In the genomic region with DNA sequence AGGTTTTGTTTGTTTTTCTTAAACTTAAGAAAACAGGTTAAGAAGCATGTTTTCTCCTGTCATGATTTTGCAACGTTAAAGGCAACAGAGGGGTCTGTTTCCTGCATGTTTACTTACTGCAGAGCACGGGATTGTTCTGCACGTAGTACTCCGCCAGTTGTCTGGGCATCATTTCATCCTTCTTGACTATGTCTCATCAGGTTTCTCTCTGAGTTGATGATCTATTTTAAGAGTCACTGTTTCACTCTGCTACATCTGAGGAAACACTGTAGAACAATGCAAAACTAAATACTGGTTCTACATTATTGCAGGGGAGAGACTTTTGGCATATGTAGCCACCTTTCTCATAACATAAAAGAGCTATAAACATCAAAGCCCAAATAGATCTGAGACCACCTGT, we compare ENCODE assay signal across 14 cellular contexts.
DNase-seq lines count a peak whose midpoint lies in the region; ATAC-seq and TF ChIP-seq lines count a peak whose summit lies in the region.
"Had no signal": no experiment of that assay in that cellular context is flagged by ENCODE, and none has a peak within 500 bp of the region (broad histone marks: within the 10 kb centered on the region; RNA-seq: fewer than 3 reads in every experiment).

No MANE protein-coding gene starts in this region.

- WGBS in spleen, 5 donors = 59 to 69% (median 64%) methylated on average over 4 of the region's 4 CpGs

- H3K4me1 Mint-ChIP-seq in activated CD8-positive, alpha-beta T cell treated with anti-CD3 and anti-CD28 coated beads for 36 hours (ENCODE audit: low read depth) = peaks cover 5% of the 10 kb centered on the region
- no peaks in the 10 kb centered on the region for H3K4me1 Mint-ChIP-seq in activated CD8-positive, alpha-beta T cell treated with anti-CD3 and anti-CD28 coated beads, Interleukin-2, amount 10 ng/mL, durations not matched to agents 7 days and 5 days (ENCODE audit: low read depth)
- H3K4me1 Mint-ChIP-seq: activated CD4-positive, alpha-beta memory T cell treated with anti-CD3 and anti-CD28 coated beads, Interleukin-2, amount 10 ng/mL, durations not matched to agents 7 days and 5 days had no signal

- peaks cover 0 to 14% (median 1%) of the 10 kb centered on the region in 6 donors for H3K4me1 ChIP-seq in spleen

- no peaks in the 10 kb centered on the region for H3K36me3 Mint-ChIP-seq in activated CD8-positive, alpha-beta T cell treated with anti-CD3 and anti-CD28 coated beads for 36 hours (ENCODE audit: low read depth)
- no peaks in the 10 kb centered on the region for H3K36me3 Mint-ChIP-seq in activated CD8-positive, alpha-beta T cell treated with anti-CD3 and anti-CD28 coated beads, Interleukin-2, amount 10 ng/mL, durations not matched to agents 7 days and 5 days (ENCODE audit: low read depth)

- intact Hi-C loops in activated CD8-positive, alpha-beta T cell treated with anti-CD3 and anti-CD28 coated beads for 36 hours (cut with micrococcal nuclease) = no loop called here
- intact Hi-C loops in spleen (cut with DNase I; ENCODE audit: low total_unique reads) = no loop called here

- no peak overlapping the region for H3K27ac Mint-ChIP-seq in activated CD8-positive, alpha-beta T cell treated with anti-CD3 and anti-CD28 coated beads for 36 hours
- H3K27ac Mint-ChIP-seq in activated CD8-positive, alpha-beta T cell treated with anti-CD3 and anti-CD28 coated beads, Interleukin-2, amount 10 ng/mL, durations not matched to agents 7 days and 5 days = no peak overlapping the region
- H3K27ac Mint-ChIP-seq: activated CD4-positive, alpha-beta memory T cell treated with anti-CD3 and anti-CD28 coated beads, Interleukin-2, amount 10 ng/mL, durations not matched to agents 7 days and 5 days had no signal

- no peaks in the 10 kb centered on the region for H3K36me3 ChIP-seq in spleen

- H3K4me3 ChIP-seq in spleen = no peak overlapping the region
- H3K4me3 ChIP-seq: coronary artery, K562 had no signal

- TF ChIP-seq CTCF in activated CD8-positive, alpha-beta T cell treated with anti-CD3 and anti-CD28 coated beads for 36 hours (IDR thresholded peaks at IDR 0.05) = no peak
- TF ChIP-seq CTCF in spleen (IDR thresholded peaks at IDR 0.05 in 8 of 11, conservative IDR thresholded peaks at IDR 0.05 in 3 of 11) = no peak

- H3K9me3 Mint-ChIP-seq in activated CD8-positive, alpha-beta T cell treated with anti-CD3 and anti-CD28 coated beads for 36 hours = no peaks in the 10 kb centered on the region
- no peaks in the 10 kb centered on the region for H3K9me3 Mint-ChIP-seq in activated CD8-positive, alpha-beta T cell treated with anti-CD3 and anti-CD28 coated beads, Interleukin-2, amount 10 ng/mL, durations not matched to agents 7 days and 5 days (ENCODE audit: insufficient read depth)
- H3K9me3 Mint-ChIP-seq: activated CD4-positive, alpha-beta memory T cell treated with anti-CD3 and anti-CD28 coated beads, Interleukin-2, amount 10 ng/mL, durations not matched to agents 7 days and 5 days had no signal

- no peak for TF ChIP-seq POLR2A in spleen (IDR thresholded peaks at IDR 0.05)

- H3K9me3 ChIP-seq in spleen = no peaks in the 10 kb centered on the region

- no peak for DNase-seq in activated CD8-positive, alpha-beta T cell treated with anti-CD3 and anti-CD28 coated beads for 36 hours
- no peak for DNase-seq in activated CD8-positive, alpha-beta T cell treated with anti-CD3 and anti-CD28 coated beads, Interleukin-2, amount 10 ng/mL, durations not matched to agents 7 days and 5 days
- DNase-seq in spleen (no peak), NCI-H128 (lab: John Stamatoyannopoulos, UW; ENCODE audit: unreplicated experiment) (no peak)
- no peak for DNase-seq in activated naive CD4-positive, alpha-beta T cell (lab: John Stamatoyannopoulos, UW)
- DNase-seq: activated CD4-positive, alpha-beta memory T cell treated with anti-CD3 and anti-CD28 coated beads, Interleukin-2, amount 10 ng/mL, durations not matched to agents 7 days and 5 days; DND-41; NCI-H2029 treated with DMSO at 0.1 percent for 48 hours; NK-92 treated with Interleukin-12 subunit alpha and Interleukin-12 subunit beta, amount 100 ng/mL, for 24 hours had no signal

- H3K4me3 Mint-ChIP-seq in activated CD8-positive, alpha-beta T cell treated with anti-CD3 and anti-CD28 coated beads for 36 hours = no peak overlapping the region
- no peak overlapping the region for H3K4me3 Mint-ChIP-seq in activated CD8-positive, alpha-beta T cell treated with anti-CD3 and anti-CD28 coated beads, Interleukin-2, amount 10 ng/mL, durations not matched to agents 7 days and 5 days
- H3K4me3 Mint-ChIP-seq: activated CD4-positive, alpha-beta memory T cell treated with anti-CD3 and anti-CD28 coated beads, Interleukin-2, amount 10 ng/mL, durations not matched to agents 7 days and 5 days had no signal

- H3K27ac ChIP-seq in spleen = peak overlapping the region in 5 of 8 donors; percentile 3 to 68 (median 43)
- H3K27ac ChIP-seq: coronary artery had no signal

- POLR2A ChIA-PET in activated CD8-positive, alpha-beta T cell treated with anti-CD3 and anti-CD28 coated beads for 36 hours (lab: Charles Lee) = no interaction called here
- POLR2A ChIA-PET in activated CD8-positive, alpha-beta T cell treated with anti-CD3 and anti-CD28 coated beads, Interleukin-2, amount 10 ng/mL, durations not matched to agents 7 days and 5 days (lab: Charles Lee) = no interaction called here

- CTCF ChIA-PET in activated CD8-positive, alpha-beta T cell treated with anti-CD3 and anti-CD28 coated beads for 36 hours (lab: Charles Lee) = no interaction called here
- CTCF ChIA-PET in activated CD8-positive, alpha-beta T cell treated with anti-CD3 and anti-CD28 coated beads, Interleukin-2, amount 10 ng/mL, durations not matched to agents 7 days and 5 days (lab: Charles Lee) = no interaction called here

- ATAC-seq in activated CD8-positive, alpha-beta T cell treated with anti-CD3 and anti-CD28 coated beads for 36 hours = peak; percentile 32
- no peak for ATAC-seq in activated CD8-positive, alpha-beta T cell treated with anti-CD3 and anti-CD28 coated beads, Interleukin-2, amount 10 ng/mL, durations not matched to agents 7 days and 5 days
- peak; percentile 79 for ATAC-seq in GM21717 (IDR thresholded peaks at IDR 0.05; ENCODE audit: unreplicated experiment)
- peak; percentile 73 for ATAC-seq in HG03439 (IDR thresholded peaks at IDR 0.05; ENCODE audit: unreplicated experiment)
- ATAC-seq in GM19467 (IDR thresholded peaks at IDR 0.05; ENCODE audit: unreplicated experiment) = no peak
- ATAC-seq: K562 had no signal

- H3K27me3 Mint-ChIP-seq in activated CD8-positive, alpha-beta T cell treated with anti-CD3 and anti-CD28 coated beads for 36 hours = peaks cover 16% of the 10 kb centered on the region
- H3K27me3 Mint-ChIP-seq in activated CD8-positive, alpha-beta T cell treated with anti-CD3 and anti-CD28 coated beads, Interleukin-2, amount 10 ng/mL, durations not matched to agents 7 days and 5 days (ENCODE audit: low read depth) = no peaks in the 10 kb centered on the region

- H3K27me3 ChIP-seq in spleen (replicated peaks in 1 of 7) = peaks cover 0 to 4% (median 0%) of the 10 kb centered on the region in 7 donors

Comparison
In these comparisons a context has a peak if more than half of its experiments do, and no peak if none do; other contexts are left out.
1. ATAC-seq: peak in activated CD8-positive, alpha-beta T cell treated with anti-CD3 and anti-CD28 coated beads for 36 hours (single experiment), GM21717 (single experiment) and HG03439 (single experiment); none in activated CD8-positive, alpha-beta T cell treated with anti-CD3 and anti-CD28 coated beads, Interleukin-2, amount 10 ng/mL, durations not matched to agents 7 days and 5 days (single experiment) and GM19467 (single experiment).